Comparison of ENCODE assay signal across 11 cellular contexts in the genomic region with DNA sequence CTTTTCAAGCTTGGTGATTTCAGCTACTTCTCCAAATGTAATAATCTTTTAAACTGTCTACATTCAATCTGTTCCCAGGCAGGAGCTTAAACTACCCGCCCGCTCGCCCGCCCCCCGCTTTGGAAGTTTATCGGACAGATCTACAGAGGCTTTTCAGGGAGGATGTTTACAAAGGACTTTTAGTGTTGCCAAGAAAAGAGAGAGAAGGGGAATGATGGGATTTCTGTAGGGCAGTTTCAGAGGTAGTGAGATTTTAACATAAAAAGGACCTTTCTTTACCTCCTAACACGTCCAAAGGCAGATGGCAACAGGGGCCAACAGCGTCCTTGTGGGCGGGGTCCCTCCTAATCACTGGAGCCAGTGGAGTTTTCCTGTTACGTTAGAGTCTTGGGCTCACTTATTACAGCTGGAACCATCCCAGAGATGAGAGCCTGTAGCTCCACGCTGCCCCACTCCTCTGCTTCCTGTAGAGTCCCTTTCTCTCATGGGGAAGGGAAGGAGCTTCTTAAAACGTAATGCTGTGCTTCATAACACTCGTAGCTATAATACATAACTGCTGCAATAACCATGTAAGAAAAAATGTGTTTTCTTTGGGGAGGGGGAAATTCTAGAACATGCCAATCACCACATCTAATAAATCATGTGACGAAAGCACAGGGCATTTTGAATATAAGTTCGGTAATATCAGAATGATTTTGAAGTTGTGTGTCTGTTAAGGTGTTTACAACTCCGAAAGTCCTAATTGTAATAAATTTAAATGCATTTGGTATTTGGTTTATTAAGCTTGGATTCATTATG. TPM values are rescaled to one million over a fixed set of nuclear protein-coding genes. Genes with fewer than 3 reads are reported as not detected.
DNase-seq lines count a peak whose midpoint lies in the region; ATAC-seq and TF ChIP-seq lines count a peak whose summit lies in the region.
"Had no signal": no experiment of that assay in that cellular context is flagged by ENCODE, and none has a peak within 500 bp of the region (broad histone marks: within the 10 kb centered on the region; RNA-seq: fewer than 3 reads in every experiment).

No MANE protein-coding gene starts in this region.

- no peaks in the 10 kb centered on the region for H3K36me3 ChIP-seq in HUES64 (ENCODE audit: insufficient read depth, low read length)
- no peaks in the 10 kb centered on the region for H3K36me3 ChIP-seq in WERI-Rb-1
- H3K36me3 ChIP-seq in spleen = no peaks in the 10 kb centered on the region
- H3K36me3 ChIP-seq: esophagus squamous epithelium had no signal

- no peak overlapping the region for H3K4me3 ChIP-seq in HUES64 (ENCODE audit: low read length)
- H3K4me3 ChIP-seq in WERI-Rb-1 (ENCODE audit: low read depth, low read length) = peak overlapping the region; percentile 39
- peak overlapping the region in 1 of 8 donors; percentile 31 for H3K4me3 ChIP-seq in spleen
- H3K4me3 ChIP-seq: skin epidermis had no signal

- H3K27ac ChIP-seq in HUES64 (ENCODE audit: low read depth, low read length) (peak overlapping the region; percentile 21; the same call in 1 of the 2 replicates), WERI-Rb-1 (peak overlapping the region; percentile 80), spleen (peak overlapping the region in 5 of 8 donors; percentile 44 to 56 (median 51))
- H3K27ac ChIP-seq: esophagus squamous epithelium, skin epidermis had no signal

- DNase-seq in WERI-Rb-1 (peak; percentile 58), iris pigment epithelial cell (ENCODE audit: low read depth) (peak; percentile 32), spleen (no peak), COLO668 (lab: John Stamatoyannopoulos, UW; ENCODE audit: unreplicated experiment) (no peak)
- DNase-seq: amniotic stem cell, esophagus squamous epithelium, KG1 had no signal

- 59% methylated on average over 14 of the region's 16 CpGs for WGBS in HUES64
- 52 to 72% (median 66%) methylated on average over 16 of the region's 16 CpGs for WGBS in spleen, 5 donors

- ATAC-seq in HG03520 (IDR thresholded peaks at IDR 0.05; ENCODE audit: unreplicated experiment) = no peak
- ATAC-seq in GM21423 (IDR thresholded peaks at IDR 0.05; ENCODE audit: unreplicated experiment) = no peak

- TF ChIP-seq POLR2A in spleen (IDR thresholded peaks at IDR 0.05) = no peak

- no peak for TF ChIP-seq CTCF in WERI-Rb-1 (IDR thresholded peaks at IDR 0.05; ENCODE audit: low read depth, low read length)
- no peak for TF ChIP-seq CTCF in spleen (IDR thresholded peaks at IDR 0.05 in 8 of 11, conservative IDR thresholded peaks at IDR 0.05 in 3 of 11)

- H3K9me3 ChIP-seq in HUES64 (ENCODE audit: insufficient read depth, low read depth, low read length) = no peaks in the 10 kb centered on the region
- H3K9me3 ChIP-seq in WERI-Rb-1 (ENCODE audit: severe bottlenecking) = no peaks in the 10 kb centered on the region
- H3K9me3 ChIP-seq in spleen = no peaks in the 10 kb centered on the region
- H3K9me3 ChIP-seq: esophagus squamous epithelium had no signal

- peaks cover 55% of the 10 kb centered on the region for H3K4me1 ChIP-seq in HUES64 (ENCODE audit: insufficient read depth, low read length)
- H3K4me1 ChIP-seq in spleen = peaks cover 0 to 30% (median 16%) of the 10 kb centered on the region in 6 donors

- intact Hi-C loops in spleen (cut with DNase I; ENCODE audit: low total_unique reads) = no loop called here

- no peak overlapping the region for H3K9ac ChIP-seq in HUES64 (ENCODE audit: low read depth, low read length)

- H3K27me3 ChIP-seq in HUES64 (ENCODE audit: insufficient read depth, low read length) = no peaks in the 10 kb centered on the region
- H3K27me3 ChIP-seq in WERI-Rb-1 (ENCODE audit: insufficient read depth, low read depth, severe bottlenecking) = no peaks in the 10 kb centered on the region
- H3K27me3 ChIP-seq in spleen (replicated peaks in 1 of 7) = peaks cover 0 to 23% (median 0%) of the 10 kb centered on the region in 7 donors

RNA-seq across cellular contexts. Expression of gene HES1, which starts 30.9 kb away (rescaled TPM):
- polyA plus RNA-seq in HUES64 (2013, experiment 1 of 2) = 22.4 TPM
- polyA plus RNA-seq in HUES64 (2013, experiment 2 of 2) = 26.6 TPM
- total RNA-seq in spleen = 10 to 100 TPM; 38.2 to 59.6 (median 40.3) TPM
- polyA plus RNA-seq in spleen = 10 to 100 TPM; 17.7 to 19.7 (median 19.6) TPM

Comparison
In these comparisons a context has a peak if more than half of its experiments do, and no peak if none do; other contexts are left out.
1. H3K27ac ChIP-seq: peak in every context shown above with its lines; median percentile 80 in WERI-Rb-1; 51 in spleen; 21 in HUES64.
2. DNase-seq: peak in WERI-Rb-1 (single experiment) and iris pigment epithelial cell (single experiment); none in spleen (single experiment) and COLO668 (single experiment).